9 cellular contexts compared by ENCODE assay signal in genomic region chr1:182699673-182700350, GRCh38. TPM values are rescaled to one million over a fixed set of nuclear protein-coding genes. Genes with fewer than 3 reads are reported as not detected.
DNase-seq lines count a peak whose midpoint lies in the region; ATAC-seq and TF ChIP-seq lines count a peak whose summit lies in the region.
"Had no signal": no experiment of that assay in that cellular context is flagged by ENCODE, and none has a peak within 500 bp of the region (broad histone marks: within the 10 kb centered on the region; RNA-seq: fewer than 3 reads in every experiment).

No MANE protein-coding gene starts in this region.

- peaks cover 0 to 14% of the 10 kb centered on the region in 2 donors for H3K4me1 ChIP-seq in right atrium auricular region

- H3K4me1 Mint-ChIP-seq in brain, result peaks cover 62% of the 10 kb centered on the region

- H3K36me3 ChIP-seq in right atrium auricular region, result no peaks in the 10 kb centered on the region

- no peaks in the 10 kb centered on the region for H3K27me3 ChIP-seq in right atrium auricular region

- no peaks in the 10 kb centered on the region for H3K9me3 ChIP-seq in right atrium auricular region
- H3K9me3 ChIP-seq in iPS-18c (ENCODE audit: control insufficient read depth, insufficient read depth, low read length), result no peaks in the 10 kb centered on the region

- ATAC-seq in Right ventricle myocardium inferior (peak; percentile 51), HG02763 (IDR thresholded peaks at IDR 0.05; ENCODE audit: unreplicated experiment) (no peak)

- no peaks in the 10 kb centered on the region for H3K9me3 Mint-ChIP-seq in brain

- H3K4me3 ChIP-seq in right atrium auricular region, result no peak overlapping the region
- peak overlapping the region; percentile 39 for H3K4me3 ChIP-seq in iPS-18c (ENCODE audit: insufficient read depth, low read depth, low read length)

- peak overlapping the region; percentile 66 to 98 (median 92) for H3K27ac Mint-ChIP-seq in brain

- H3K36me3 Mint-ChIP-seq in brain, result no peaks in the 10 kb centered on the region

- DNase-seq in Right ventricle myocardium inferior (ENCODE audit: missing footprints), result no peak
- no peak for DNase-seq in right atrium auricular region (ENCODE audit: low spot score)
- DNase-seq in stimulated activated naive CD4-positive, alpha-beta T cell treated with Interleukin-2 at 50 U/mL for 16 hours (lab: John Stamatoyannopoulos, UW), result no peak
- DNase-seq in central memory CD4-positive, alpha-beta T cell, result no peak
- DNase-seq in activated CD4-positive, CD25-positive, alpha-beta regulatory T cell treated with anti-CD3 and anti-CD28 coated beads, Interleukin-2, amount 50 U/mL, for 72 hours, result no peak

- H3K27me3 Mint-ChIP-seq in brain, result no peaks in the 10 kb centered on the region

- TF ChIP-seq CTCF in right atrium auricular region (IDR thresholded peaks at IDR 0.05) (no peak), brain (conservative IDR thresholded peaks at IDR 0.05) (no peak)

- H3K27ac ChIP-seq in right atrium auricular region, result no peak overlapping the region

- peak overlapping the region; percentile 28 to 73 (median 53) for H3K4me3 Mint-ChIP-seq in brain

- intact Hi-C loops in Right ventricle myocardium inferior (cut with DNase I), result no loop called here

RNA-seq across cellular contexts. Expression of gene RGS8, which starts 15.4 kb away (rescaled TPM):
- not detected for total RNA-seq in Right ventricle myocardium inferior
- total RNA-seq in right atrium auricular region, result under 1 TPM in 1 of 2 donors, not detected in 1; 0.31 TPM
- 9.7 TPM for polyA plus RNA-seq in brain (ENCODE audit: insufficient read depth, low read depth, low replicate concordance)
- total RNA-seq: renal cortical epithelial cell had no signal
